ENCODE assay signal across 9 cellular contexts in the genomic region with DNA sequence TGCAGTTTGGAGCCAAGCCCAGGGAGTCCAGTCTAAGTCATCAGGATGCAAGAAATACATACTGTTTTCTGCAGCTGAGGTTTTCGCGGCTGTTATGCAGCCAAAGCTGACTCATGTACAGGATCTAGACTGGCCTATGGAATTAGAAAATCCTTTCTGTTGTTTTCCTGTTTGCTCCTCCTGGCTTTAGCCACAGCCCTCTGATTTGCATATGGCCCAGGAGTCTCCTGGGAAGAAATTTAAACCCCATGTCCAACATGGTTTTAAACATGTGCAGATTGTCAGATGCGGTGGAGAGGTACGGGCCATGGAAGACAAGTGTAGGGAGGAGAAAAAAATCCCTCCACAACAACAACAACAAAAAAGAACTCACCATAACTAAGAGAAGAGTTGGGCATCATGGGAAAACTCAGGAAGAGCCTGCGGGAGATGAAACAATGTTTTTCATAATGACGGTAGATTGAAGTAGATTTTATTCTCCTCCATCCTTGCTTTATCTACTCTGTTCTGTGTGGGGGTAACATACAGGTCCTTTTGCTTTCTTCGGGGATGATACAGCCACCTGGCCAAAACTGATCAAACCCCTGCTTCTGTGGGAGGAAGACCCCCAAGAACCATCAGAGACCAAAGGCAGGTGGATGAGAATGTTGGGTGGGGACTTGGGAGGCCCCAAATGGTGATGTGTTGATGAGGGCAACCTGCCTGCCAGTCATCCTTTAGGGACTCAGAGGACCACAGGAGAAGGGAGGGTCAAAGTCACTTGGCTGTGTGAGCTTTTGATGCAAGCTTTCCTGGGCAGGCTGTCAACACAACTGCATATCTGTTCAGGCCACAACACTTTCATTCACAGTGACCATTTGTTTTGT. TPM values are rescaled to one million over a fixed set of nuclear protein-coding genes. Genes with fewer than 3 reads are reported as not detected.
DNase-seq lines count a peak whose midpoint lies in the region; ATAC-seq and TF ChIP-seq lines count a peak whose summit lies in the region.
"Had no signal": no experiment of that assay in that cellular context is flagged by ENCODE, and none has a peak within 500 bp of the region (broad histone marks: within the 10 kb centered on the region; RNA-seq: fewer than 3 reads in every experiment).

No MANE protein-coding gene starts in this region.

- no peak overlapping the region for H3K4me3 ChIP-seq in skin epidermis
- H3K4me3 ChIP-seq: heart left ventricle had no signal

- H3K9me3 Mint-ChIP-seq in activated naive CD4-positive, alpha-beta T cell treated with anti-CD3 and anti-CD28 coated beads, Interleukin-2, amount 50 U/mL, for 24 hours = no peaks in the 10 kb centered on the region

- peaks cover 59% of the 10 kb centered on the region for H3K4me1 Mint-ChIP-seq in activated naive CD4-positive, alpha-beta T cell treated with anti-CD3 and anti-CD28 coated beads, Interleukin-2, amount 50 U/mL, for 24 hours

- peaks cover 2% of the 10 kb centered on the region for H3K36me3 Mint-ChIP-seq in activated naive CD4-positive, alpha-beta T cell treated with anti-CD3 and anti-CD28 coated beads, Interleukin-2, amount 50 U/mL, for 24 hours

- peak overlapping the region; percentile 74 for H3K27ac Mint-ChIP-seq in activated naive CD4-positive, alpha-beta T cell treated with anti-CD3 and anti-CD28 coated beads, Interleukin-2, amount 50 U/mL, for 24 hours

- peak overlapping the region in 11 of 21 experiments; percentile 31 to 85 (median 58) for H3K27ac ChIP-seq in skin epidermis

- no peak overlapping the region for H3K4me3 Mint-ChIP-seq in activated naive CD4-positive, alpha-beta T cell treated with anti-CD3 and anti-CD28 coated beads, Interleukin-2, amount 50 U/mL, for 24 hours

- ATAC-seq in GM21390 (IDR thresholded peaks at IDR 0.05; ENCODE audit: unreplicated experiment) = no peak

- DNase-seq in activated naive CD4-positive, alpha-beta T cell (lab: John Stamatoyannopoulos, UW) = no peak
- DNase-seq in RPMI8226 (peak; percentile 78), erythroblast (lab: John Stamatoyannopoulos, UW) (no peak), mesenteric fat pad (ENCODE audit: low spot score) (no peak)
- DNase-seq in central memory CD4-positive, alpha-beta T cell = no peak

- peak; percentile 17 for TF ChIP-seq POLR2A in erythroblast (IDR thresholded peaks at IDR 0.05; ENCODE audit: low read length)

- no peaks in the 10 kb centered on the region for H3K27me3 Mint-ChIP-seq in activated naive CD4-positive, alpha-beta T cell treated with anti-CD3 and anti-CD28 coated beads, Interleukin-2, amount 50 U/mL, for 24 hours

RNA-seq across cellular contexts. Expression of gene GNA12, which starts 29.8 kb away (rescaled TPM):
- total RNA-seq in mesenteric fat pad = 70.1 TPM
